Comparison of ENCODE assay signal across 11 cellular contexts in the genomic region with DNA sequence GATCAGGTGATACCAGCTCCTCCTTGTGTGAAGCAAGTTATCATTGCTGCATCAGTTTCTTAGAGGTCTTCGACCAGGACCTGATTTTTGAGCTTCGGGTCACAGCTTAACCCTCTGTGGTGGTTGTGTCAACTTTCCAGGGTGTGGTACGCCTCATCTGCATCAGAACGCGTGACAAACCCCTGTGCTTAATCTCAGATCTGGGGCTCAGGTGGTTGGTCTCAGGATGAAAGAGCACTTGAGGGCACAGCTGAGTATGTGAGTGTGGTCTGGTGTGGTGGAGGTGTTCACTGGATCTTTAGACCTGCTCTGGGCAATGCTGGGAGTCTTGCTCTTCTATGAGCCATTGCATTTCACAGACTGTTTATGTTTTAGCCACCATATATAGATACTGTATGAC.
DNase-seq lines count a peak whose midpoint lies in the region; ATAC-seq and TF ChIP-seq lines count a peak whose summit lies in the region.
"Had no signal": no experiment of that assay in that cellular context is flagged by ENCODE, and none has a peak within 500 bp of the region (broad histone marks: within the 10 kb centered on the region; RNA-seq: fewer than 3 reads in every experiment).

No MANE protein-coding gene starts in this region.

- H3K4me3 Mint-ChIP-seq in activated CD4-positive, alpha-beta memory T cell treated with anti-CD3 and anti-CD28 coated beads, Interleukin-2, amount 10 ng/mL, durations not matched to agents 7 days and 5 days: peak overlapping the region; percentile 39
- H3K4me3 Mint-ChIP-seq in activated naive CD8-positive, alpha-beta T cell: peak overlapping the region; percentile 39

- no peaks in the 10 kb centered on the region for H3K36me3 ChIP-seq in BE2C

- no peaks in the 10 kb centered on the region for H3K27me3 ChIP-seq in BE2C
- H3K27me3 ChIP-seq: BLaER1 treated with 17β-estradiol and CSF1 and Interleukin-3, amounts not matched to agents 10 nM and 100 nM had no signal

- no peak for TF ChIP-seq CTCF in BE2C (IDR thresholded peaks at IDR 0.05; ENCODE audit: low read depth, low read length)

- H3K36me3 Mint-ChIP-seq in activated CD4-positive, alpha-beta memory T cell treated with anti-CD3 and anti-CD28 coated beads, Interleukin-2, amount 10 ng/mL, durations not matched to agents 7 days and 5 days (ENCODE audit: low read depth): peaks cover 59% of the 10 kb centered on the region
- peaks cover 10% of the 10 kb centered on the region for H3K36me3 Mint-ChIP-seq in activated naive CD8-positive, alpha-beta T cell

- peak overlapping the region; percentile 88 for H3K27ac Mint-ChIP-seq in activated CD4-positive, alpha-beta memory T cell treated with anti-CD3 and anti-CD28 coated beads, Interleukin-2, amount 10 ng/mL, durations not matched to agents 7 days and 5 days
- peak overlapping the region; percentile 83 for H3K27ac Mint-ChIP-seq in activated naive CD8-positive, alpha-beta T cell

- no peaks in the 10 kb centered on the region for H3K4me1 ChIP-seq in BE2C

- no peak overlapping the region for H3K4me3 ChIP-seq in BE2C (ENCODE audit: low read depth, low read length)
- H3K4me3 ChIP-seq: BLaER1 treated with 17β-estradiol and CSF1 and Interleukin-3, amounts not matched to agents 10 nM and 100 nM had no signal

- H3K9me3 ChIP-seq in BE2C: no peaks in the 10 kb centered on the region

- H3K27me3 Mint-ChIP-seq in activated CD4-positive, alpha-beta memory T cell treated with anti-CD3 and anti-CD28 coated beads, Interleukin-2, amount 10 ng/mL, durations not matched to agents 7 days and 5 days: no peaks in the 10 kb centered on the region
- H3K27me3 Mint-ChIP-seq in activated naive CD8-positive, alpha-beta T cell: no peaks in the 10 kb centered on the region

- POLR2A ChIA-PET in activated CD4-positive, alpha-beta memory T cell treated with anti-CD3 and anti-CD28 coated beads, Interleukin-2, amount 10 ng/mL, durations not matched to agents 7 days and 5 days (lab: Charles Lee): interaction anchor here (0.9 to 9.4 kb wide), 18 partner anchors 8 to 1242 kb away, joined by 3 to 281 read pairs (median 6); partner anchors contain the start of genes C9orf40, CARNMT1, NMRK1 and OSTF1

- DNase-seq in activated CD4-positive, alpha-beta memory T cell treated with anti-CD3 and anti-CD28 coated beads, Interleukin-2, amount 10 ng/mL, durations not matched to agents 7 days and 5 days: peak; percentile 86
- peak; percentile 13 to 28 for DNase-seq in stimulated activated CD8-positive, alpha-beta memory T cell treated with anti-CD3 and anti-CD28 coated beads, Interleukin-15, amount 100 ng/mL, for 4 hours (ENCODE audit: low read depth in 2 of 2)
- DNase-seq in BE2C (no peak), DMS 273 treated with DMSO at 0.1 percent for 48 hours (lab: John Stamatoyannopoulos, UW) (no peak), GDM1 (lab: John Stamatoyannopoulos, UW) (no peak)
- DNase-seq: NCI-H2171, SHP77 treated with DMSO at 0.1 percent for 48 hours had no signal

- CTCF ChIA-PET in activated CD4-positive, alpha-beta memory T cell treated with anti-CD3 and anti-CD28 coated beads, Interleukin-2, amount 10 ng/mL, durations not matched to agents 7 days and 5 days (lab: Charles Lee): interaction anchor here (0.9 to 2.1 kb wide), 10 partner anchors 11 to 200 kb away, joined by 3 to 8 read pairs (median 5); partner anchors contain the start of genes NMRK1 and OSTF1

- no peaks in the 10 kb centered on the region for H3K9me3 Mint-ChIP-seq in activated CD4-positive, alpha-beta memory T cell treated with anti-CD3 and anti-CD28 coated beads, Interleukin-2, amount 10 ng/mL, durations not matched to agents 7 days and 5 days
- H3K9me3 Mint-ChIP-seq in activated naive CD8-positive, alpha-beta T cell (ENCODE audit: low read depth): no peaks in the 10 kb centered on the region

- H3K4me1 Mint-ChIP-seq in activated CD4-positive, alpha-beta memory T cell treated with anti-CD3 and anti-CD28 coated beads, Interleukin-2, amount 10 ng/mL, durations not matched to agents 7 days and 5 days: peaks cover 82% of the 10 kb centered on the region
- peaks cover 74% of the 10 kb centered on the region for H3K4me1 Mint-ChIP-seq in activated naive CD8-positive, alpha-beta T cell (ENCODE audit: low read depth)

- ATAC-seq in HG03175 (IDR thresholded peaks at IDR 0.05; ENCODE audit: unreplicated experiment) (peak; percentile 43), HG02759 (IDR thresholded peaks at IDR 0.05; ENCODE audit: unreplicated experiment) (no peak)

Comparison
In these comparisons a context has a peak if more than half of its experiments do, and no peak if none do; other contexts are left out.
1. DNase-seq: peak in activated CD4-positive, alpha-beta memory T cell treated with anti-CD3 and anti-CD28 coated beads, Interleukin-2, amount 10 ng/mL, durations not matched to agents 7 days and 5 days (single experiment) and stimulated activated CD8-positive, alpha-beta memory T cell treated with anti-CD3 and anti-CD28 coated beads, Interleukin-15, amount 100 ng/mL, for 4 hours (2 of 2); none in BE2C (single experiment), DMS 273 treated with DMSO at 0.1 percent for 48 hours (single experiment) and GDM1 (single experiment).